Comparison of ENCODE assay signal across 1 cellular context in the genomic region with DNA sequence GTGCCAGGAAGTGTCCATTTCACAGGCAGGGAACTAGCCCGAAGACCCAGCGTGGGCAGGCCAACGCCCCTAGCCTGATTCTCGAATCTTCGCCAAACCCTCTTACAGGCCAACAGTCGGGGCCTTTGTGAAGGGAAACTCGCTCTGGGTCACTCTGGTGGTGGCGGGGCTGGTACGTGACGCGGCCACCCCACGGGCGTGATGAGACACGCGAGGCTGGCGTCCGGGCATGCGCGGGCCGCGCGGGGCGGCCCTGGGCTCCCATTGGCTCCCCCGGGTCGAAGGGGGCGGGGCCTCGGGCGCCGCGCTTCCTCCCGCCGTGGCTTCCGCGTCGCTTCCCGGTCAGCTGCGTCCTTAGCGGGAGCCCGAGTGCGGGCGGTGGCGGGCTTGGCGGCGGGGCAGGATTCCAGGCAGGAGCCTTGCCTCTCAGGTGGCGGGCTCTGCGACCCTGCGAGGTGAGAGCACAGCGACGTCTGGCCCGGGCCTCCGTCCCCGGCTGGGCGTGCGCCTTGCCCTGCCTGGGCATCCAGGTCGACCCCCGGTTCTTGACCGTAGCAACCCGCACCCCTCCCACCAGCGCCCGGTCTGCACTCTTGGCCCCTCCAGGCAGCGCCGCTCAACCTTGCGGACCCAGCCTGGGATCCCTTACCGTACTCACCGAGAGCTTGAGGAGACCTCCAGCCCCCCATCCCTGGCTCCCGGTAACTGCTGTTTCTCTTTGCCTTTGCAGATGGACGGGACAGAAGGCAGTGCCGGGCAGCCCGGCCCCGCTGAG.
TF ChIP-seq lines count a peak whose summit lies in the region.

A gene with protein sequence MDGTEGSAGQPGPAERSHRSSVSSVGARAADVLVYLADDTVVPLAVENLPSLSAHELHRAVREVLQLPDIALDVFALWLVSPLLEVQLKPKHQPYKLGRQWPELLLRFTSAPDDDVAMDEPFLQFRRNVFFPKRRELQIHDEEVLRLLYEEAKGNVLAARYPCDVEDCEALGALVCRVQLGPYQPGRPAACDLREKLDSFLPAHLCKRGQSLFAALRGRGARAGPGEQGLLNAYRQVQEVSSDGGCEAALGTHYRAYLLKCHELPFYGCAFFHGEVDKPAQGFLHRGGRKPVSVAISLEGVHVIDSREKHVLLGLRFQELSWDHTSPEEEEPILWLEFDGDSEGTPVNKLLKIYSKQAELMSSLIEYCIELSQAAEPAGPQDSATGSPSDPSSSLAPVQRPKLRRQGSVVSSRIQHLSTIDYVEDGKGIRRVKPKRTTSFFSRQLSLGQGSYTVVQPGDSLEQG (plus strand): TSS at position 331 of the 775 bp plus-strand sequence. CDS start 400 bp downstream, at position 731.

TF ChIP-seq in K562, 482 proteins besides CTCF, POLR2A, EP300 and RAD21 (continued from another document):
- TF ChIP-seq, protein P1, sequence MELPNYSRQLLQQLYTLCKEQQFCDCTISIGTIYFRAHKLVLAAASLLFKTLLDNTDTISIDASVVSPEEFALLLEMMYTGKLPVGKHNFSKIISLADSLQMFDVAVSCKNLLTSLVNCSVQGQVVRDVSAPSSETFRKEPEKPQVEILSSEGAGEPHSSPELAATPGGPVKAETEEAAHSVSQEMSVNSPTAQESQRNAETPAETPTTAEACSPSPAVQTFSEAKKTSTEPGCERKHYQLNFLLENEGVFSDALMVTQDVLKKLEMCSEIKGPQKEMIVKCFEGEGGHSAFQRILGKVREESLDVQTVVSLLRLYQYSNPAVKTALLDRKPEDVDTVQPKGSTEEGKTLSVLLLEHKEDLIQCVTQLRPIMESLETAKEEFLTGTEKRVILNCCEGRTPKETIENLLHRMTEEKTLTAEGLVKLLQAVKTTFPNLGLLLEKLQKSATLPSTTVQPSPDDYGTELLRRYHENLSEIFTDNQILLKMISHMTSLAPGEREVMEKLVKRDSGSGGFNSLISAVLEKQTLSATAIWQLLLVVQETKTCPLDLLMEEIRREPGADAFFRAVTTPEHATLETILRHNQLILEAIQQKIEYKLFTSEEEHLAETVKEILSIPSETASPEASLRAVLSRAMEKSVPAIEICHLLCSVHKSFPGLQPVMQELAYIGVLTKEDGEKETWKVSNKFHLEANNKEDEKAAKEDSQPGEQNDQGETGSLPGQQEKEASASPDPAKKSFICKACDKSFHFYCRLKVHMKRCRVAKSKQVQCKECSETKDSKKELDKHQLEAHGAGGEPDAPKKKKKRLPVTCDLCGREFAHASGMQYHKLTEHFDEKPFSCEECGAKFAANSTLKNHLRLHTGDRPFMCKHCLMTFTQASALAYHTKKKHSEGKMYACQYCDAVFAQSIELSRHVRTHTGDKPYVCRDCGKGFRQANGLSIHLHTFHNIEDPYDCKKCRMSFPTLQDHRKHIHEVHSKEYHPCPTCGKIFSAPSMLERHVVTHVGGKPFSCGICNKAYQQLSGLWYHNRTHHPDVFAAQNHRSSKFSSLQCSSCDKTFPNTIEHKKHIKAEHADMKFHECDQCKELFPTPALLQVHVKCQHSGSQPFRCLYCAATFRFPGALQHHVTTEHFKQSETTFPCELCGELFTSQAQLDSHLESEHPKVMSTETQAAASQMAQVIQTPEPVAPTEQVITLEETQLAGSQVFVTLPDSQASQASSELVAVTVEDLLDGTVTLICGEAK (IDR thresholded peaks at IDR 0.05), result peak; percentile 9; the same call in 1 of the 2 replicates
- TF ChIP-seq, protein P1 (CRISPR knock-in tag; IDR thresholded peaks at IDR 0.05), result no peak
- TF ChIP-seq ZNF140 (CRISPR knock-in tag; IDR thresholded peaks at IDR 0.05) (no peak), TFAM (CRISPR knock-in tag; conservative IDR thresholded peaks at IDR 0.05) (no peak), ZNF316 (IDR thresholded peaks at IDR 0.05) (no peak), CEBPG (CRISPR knock-in tag; IDR thresholded peaks at IDR 0.05) (0 out of 2 replicates have a peak, but pooled peaks have one; percentile 11), CEBPG (tag; conservative IDR thresholded peaks at IDR 0.05 in 1 of 2, IDR thresholded peaks at IDR 0.05 in 1 of 2) (no peak), E2F8 (IDR thresholded peaks at IDR 0.05; ENCODE audit: low read depth, partially characterized antibody) (no peak), HNRNPUL1 (IDR thresholded peaks at IDR 0.05; ENCODE audit: low read length) (no peak), SMAD4 (CRISPR knock-in tag; conservative IDR thresholded peaks at IDR 0.05) (peak; percentile 72), IRF9 (tag; IDR thresholded peaks at IDR 0.05) (0 out of 2 replicates have a peak, but pooled peaks have one; percentile 65), ZNF586 (CRISPR knock-in tag; conservative IDR thresholded peaks at IDR 0.05) (no peak), TCF15 (CRISPR knock-in tag; IDR thresholded peaks at IDR 0.05) (no peak), PKNOX1 (IDR thresholded peaks at IDR 0.05) (0 out of 2 replicates have a peak, but pooled peaks have one; percentile 1), SAP30 (IDR thresholded peaks at IDR 0.05; ENCODE audit: borderline replicate concordance, insufficient read depth, low read depth, low read length, poor library complexity, severe bottlenecking) (peak; percentile 90), WHSC1 (IDR thresholded peaks at IDR 0.05; ENCODE audit: low read length) (no peak), TARDBP (IDR thresholded peaks at IDR 0.05) (peak; percentile 92), MYNN (IDR thresholded peaks at IDR 0.05) (no peak), MYNN (CRISPR knock-in tag; IDR thresholded peaks at IDR 0.05) (no peak), POLR2B (IDR thresholded peaks at IDR 0.05; ENCODE audit: low read depth, partially characterized antibody) (peak; percentile 65), PRMT5 (CRISPR knock-in tag; IDR thresholded peaks at IDR 0.05) (no peak), ZBTB2 (IDR thresholded peaks at IDR 0.05) (no peak; the same call in none of the 2 replicates), GABPB2 (CRISPR knock-in tag; conservative IDR thresholded peaks at IDR 0.05) (no peak), MCM5 (IDR thresholded peaks at IDR 0.05; ENCODE audit: low read depth) (no peak), EZH2 (IDR thresholded peaks at IDR 0.05; ENCODE audit: borderline replicate concordance, low read depth, low read length) (no peak)
- TF ChIP-seq, protein P2, sequence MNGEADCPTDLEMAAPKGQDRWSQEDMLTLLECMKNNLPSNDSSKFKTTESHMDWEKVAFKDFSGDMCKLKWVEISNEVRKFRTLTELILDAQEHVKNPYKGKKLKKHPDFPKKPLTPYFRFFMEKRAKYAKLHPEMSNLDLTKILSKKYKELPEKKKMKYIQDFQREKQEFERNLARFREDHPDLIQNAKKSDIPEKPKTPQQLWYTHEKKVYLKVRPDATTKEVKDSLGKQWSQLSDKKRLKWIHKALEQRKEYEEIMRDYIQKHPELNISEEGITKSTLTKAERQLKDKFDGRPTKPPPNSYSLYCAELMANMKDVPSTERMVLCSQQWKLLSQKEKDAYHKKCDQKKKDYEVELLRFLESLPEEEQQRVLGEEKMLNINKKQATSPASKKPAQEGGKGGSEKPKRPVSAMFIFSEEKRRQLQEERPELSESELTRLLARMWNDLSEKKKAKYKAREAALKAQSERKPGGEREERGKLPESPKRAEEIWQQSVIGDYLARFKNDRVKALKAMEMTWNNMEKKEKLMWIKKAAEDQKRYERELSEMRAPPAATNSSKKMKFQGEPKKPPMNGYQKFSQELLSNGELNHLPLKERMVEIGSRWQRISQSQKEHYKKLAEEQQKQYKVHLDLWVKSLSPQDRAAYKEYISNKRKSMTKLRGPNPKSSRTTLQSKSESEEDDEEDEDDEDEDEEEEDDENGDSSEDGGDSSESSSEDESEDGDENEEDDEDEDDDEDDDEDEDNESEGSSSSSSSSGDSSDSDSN (IDR thresholded peaks at IDR 0.05; ENCODE audit: borderline replicate concordance in 1 of 2, low read depth in 2 of 2, low read length in 2 of 2), result no peak
- TF ChIP-seq, protein P3, sequence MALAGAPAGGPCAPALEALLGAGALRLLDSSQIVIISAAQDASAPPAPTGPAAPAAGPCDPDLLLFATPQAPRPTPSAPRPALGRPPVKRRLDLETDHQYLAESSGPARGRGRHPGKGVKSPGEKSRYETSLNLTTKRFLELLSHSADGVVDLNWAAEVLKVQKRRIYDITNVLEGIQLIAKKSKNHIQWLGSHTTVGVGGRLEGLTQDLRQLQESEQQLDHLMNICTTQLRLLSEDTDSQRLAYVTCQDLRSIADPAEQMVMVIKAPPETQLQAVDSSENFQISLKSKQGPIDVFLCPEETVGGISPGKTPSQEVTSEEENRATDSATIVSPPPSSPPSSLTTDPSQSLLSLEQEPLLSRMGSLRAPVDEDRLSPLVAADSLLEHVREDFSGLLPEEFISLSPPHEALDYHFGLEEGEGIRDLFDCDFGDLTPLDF (CRISPR knock-in tag; IDR thresholded peaks at IDR 0.05), result peak; percentile 82; the same call in 1 of the 2 replicates
